Comparison of ENCODE assay signal across 21 cellular contexts in genomic region chr17:13490427-13490826, GRCh38.
DNase-seq lines count a peak whose midpoint lies in the region; ATAC-seq, FAIRE-seq and TF ChIP-seq lines count a peak whose summit lies in the region.
"Had no signal": no experiment of that assay in that cellular context is flagged by ENCODE, and none has a peak within 500 bp of the region (broad histone marks: within the 10 kb centered on the region; RNA-seq: fewer than 3 reads in every experiment).

No MANE protein-coding gene starts in this region.

- H3K4me1 ChIP-seq in A549 (no peaks in the 10 kb centered on the region), GM23338 (ENCODE audit: insufficient read depth) (no peaks in the 10 kb centered on the region; the same call in 1 of the 2 replicates)

- no peak for TF ChIP-seq RAD21 in A549 (conservative IDR thresholded peaks at IDR 0.05 in 1 of 2, IDR thresholded peaks at IDR 0.05 in 1 of 2)

- H3K9me3 ChIP-seq in A549 = no peaks in the 10 kb centered on the region; the same call in 2 of the 3 replicates
- H3K9me3 ChIP-seq in T-helper 17 cell (ENCODE audit: control insufficient read depth, low read length, poor library complexity, severe bottlenecking) = no peaks in the 10 kb centered on the region

- WGBS in A549 (ENCODE audit: missing lambda C conversion rate) = 1% methylated on average over 3 of the region's 3 CpGs

- H3K27me3 ChIP-seq in GM23338 (ENCODE audit: insufficient read depth) = no peaks in the 10 kb centered on the region

- ATAC-seq in A549 (no peak), GM23338 (no peak), T-helper 17 cell (no peak), GM18868 (IDR thresholded peaks at IDR 0.05; ENCODE audit: unreplicated experiment) (no peak)

- H3K27ac Mint-ChIP-seq in GM23338 = no peak overlapping the region
- peak overlapping the region; percentile 72 for H3K27ac Mint-ChIP-seq in T-helper 17 cell

- no peak for TF ChIP-seq CTCF in A549 (IDR thresholded peaks at IDR 0.05)
- TF ChIP-seq CTCF in GM23338 (conservative IDR thresholded peaks at IDR 0.05; ENCODE audit: low read depth in 2 of 2) = no peak; a peak in 1 of 4 replicates

- H3K4me3 ChIP-seq in A549 = no peak overlapping the region
- no peak overlapping the region for H3K4me3 ChIP-seq in GM23338
- H3K4me3 ChIP-seq: GM23248 had no signal

- peak; percentile 7 for FAIRE-seq in A549 (lab: Jason Lieb, UNC)
- FAIRE-seq: GM19239 had no signal

- H3K4me1 Mint-ChIP-seq in GM23338 (peaks cover 10% of the 10 kb centered on the region), T-helper 17 cell (no peaks in the 10 kb centered on the region)

- no peak for DNase-seq in A549 (ENCODE audit: low read depth in 1 of 2, low spot score in 1 of 2)
- DNase-seq in GM23338 (ENCODE audit: low spot score) = peak; percentile 22
- DNase-seq in T-helper 17 cell = no peak
- DNase-seq in myocyte (ENCODE audit: low read depth) = peak; percentile 40
- DNase-seq in activated gamma-delta T cell (lab: John Stamatoyannopoulos, UW) = no peak
- no peak for DNase-seq in NCI-H187 (lab: John Stamatoyannopoulos, UW)
- no peak for DNase-seq in RPMI8226
- DNase-seq: COR-L47, DMS 273 treated with DMSO at 0.1 percent for 48 hours, GDM1, KBM-7, MV-4-11, NCI-H1417, NCI-H187 treated with DMSO at 0.1 percent for 48 hours, NCI-H2227 treated with DMSO at 0.1 percent for 48 hours, NCI-H510A treated with DMSO at 0.1 percent for 48 hours, NCI-H774 had no signal

- no peaks in the 10 kb centered on the region for H3K36me3 ChIP-seq in GM23338 (ENCODE audit: insufficient read depth)

- POLR2A ChIA-PET in A549 (lab: Yijun Ruan, JAX) = interaction anchor here (0.7 kb wide), 1 partner anchor 65 kb away, joined by 3 read pairs; no protein-coding TSS in a partner anchor

- H3K4me2 ChIP-seq in A549 (no peak overlapping the region), GM23338 (no peak overlapping the region)

- H3K36me3 Mint-ChIP-seq in GM23338 (ENCODE audit: low read depth) (peaks cover 3% of the 10 kb centered on the region; the same call in 1 of the 3 replicates), T-helper 17 cell (ENCODE audit: low read depth) (no peaks in the 10 kb centered on the region)

- 0 out of 2 replicates have a peak, but pooled peaks cover 2% of the 10 kb centered on the region for H3K9me2 ChIP-seq in GM23338 (ENCODE audit: insufficient read depth)

- H3K4me3 Mint-ChIP-seq in GM23338 (no peak overlapping the region), T-helper 17 cell (no peak overlapping the region)

- no peak for TF ChIP-seq POLR2A in A549 (IDR thresholded peaks at IDR 0.05; ENCODE audit: low read length)

- CTCF ChIA-PET in A549 (lab: Yijun Ruan, JAX) = interaction anchor here (1.4 kb wide), 1 partner anchor 10 kb away, joined by 4 read pairs; no protein-coding TSS in a partner anchor

- H3K9me3 Mint-ChIP-seq in GM23338 = peaks cover under 1% of the 10 kb centered on the region; the same call in 1 of the 3 replicates

- H3K27ac ChIP-seq in A549 (no peak overlapping the region), GM23338 (ENCODE audit: low read depth) (no peak overlapping the region)
- H3K27ac ChIP-seq: C4-2B, GM23248 had no signal

- H2AFZ ChIP-seq in GM23338 = no peak overlapping the region
- H2AFZ ChIP-seq: GM23248 had no signal

- H3F3A ChIP-seq in GM23338 (replicated peaks; ENCODE audit: low read depth) = no peaks in the 10 kb centered on the region

- 0 out of 2 replicates have a peak, but pooled peaks cover 2% of the 10 kb centered on the region for H4K20me1 ChIP-seq in GM23338 (replicated peaks; ENCODE audit: insufficient read depth)

- no peaks in the 10 kb centered on the region for H3K79me2 ChIP-seq in GM23338 (replicated peaks; ENCODE audit: insufficient read depth)

- H3K27me3 Mint-ChIP-seq in GM23338 (ENCODE audit: insufficient read depth, low read depth, poor library complexity) = peaks cover 4% of the 10 kb centered on the region
- peaks cover 29% of the 10 kb centered on the region for H3K27me3 Mint-ChIP-seq in T-helper 17 cell

- no peak for TF ChIP-seq EP300 in A549 (IDR thresholded peaks at IDR 0.05)

TF ChIP-seq in A549, 52 proteins besides CTCF, POLR2A, EP300 and RAD21:
- TF ChIP-seq MAZ (IDR thresholded peaks at IDR 0.05; ENCODE audit: borderline replicate concordance, low read depth, low read length) (no peak), NPAS2 (CRISPR knock-in tag; IDR thresholded peaks at IDR 0.05; ENCODE audit: borderline replicate concordance) (no peak)

TF ChIP-seq in GM23338, 12 proteins besides CTCF, POLR2A, EP300 and RAD21 (continues in another document):
- TF ChIP-seq, protein P1, sequence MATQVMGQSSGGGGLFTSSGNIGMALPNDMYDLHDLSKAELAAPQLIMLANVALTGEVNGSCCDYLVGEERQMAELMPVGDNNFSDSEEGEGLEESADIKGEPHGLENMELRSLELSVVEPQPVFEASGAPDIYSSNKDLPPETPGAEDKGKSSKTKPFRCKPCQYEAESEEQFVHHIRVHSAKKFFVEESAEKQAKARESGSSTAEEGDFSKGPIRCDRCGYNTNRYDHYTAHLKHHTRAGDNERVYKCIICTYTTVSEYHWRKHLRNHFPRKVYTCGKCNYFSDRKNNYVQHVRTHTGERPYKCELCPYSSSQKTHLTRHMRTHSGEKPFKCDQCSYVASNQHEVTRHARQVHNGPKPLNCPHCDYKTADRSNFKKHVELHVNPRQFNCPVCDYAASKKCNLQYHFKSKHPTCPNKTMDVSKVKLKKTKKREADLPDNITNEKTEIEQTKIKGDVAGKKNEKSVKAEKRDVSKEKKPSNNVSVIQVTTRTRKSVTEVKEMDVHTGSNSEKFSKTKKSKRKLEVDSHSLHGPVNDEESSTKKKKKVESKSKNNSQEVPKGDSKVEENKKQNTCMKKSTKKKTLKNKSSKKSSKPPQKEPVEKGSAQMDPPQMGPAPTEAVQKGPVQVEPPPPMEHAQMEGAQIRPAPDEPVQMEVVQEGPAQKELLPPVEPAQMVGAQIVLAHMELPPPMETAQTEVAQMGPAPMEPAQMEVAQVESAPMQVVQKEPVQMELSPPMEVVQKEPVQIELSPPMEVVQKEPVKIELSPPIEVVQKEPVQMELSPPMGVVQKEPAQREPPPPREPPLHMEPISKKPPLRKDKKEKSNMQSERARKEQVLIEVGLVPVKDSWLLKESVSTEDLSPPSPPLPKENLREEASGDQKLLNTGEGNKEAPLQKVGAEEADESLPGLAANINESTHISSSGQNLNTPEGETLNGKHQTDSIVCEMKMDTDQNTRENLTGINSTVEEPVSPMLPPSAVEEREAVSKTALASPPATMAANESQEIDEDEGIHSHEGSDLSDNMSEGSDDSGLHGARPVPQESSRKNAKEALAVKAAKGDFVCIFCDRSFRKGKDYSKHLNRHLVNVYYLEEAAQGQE (IDR thresholded peaks at IDR 0.05; ENCODE audit: unreplicated experiment) = no peak
- no peak for TF ChIP-seq ZNF331 (CRISPR knock-in tag; IDR thresholded peaks at IDR 0.05; ENCODE audit: low read depth)
- TF ChIP-seq ETS1 (IDR thresholded peaks at IDR 0.05) = no peak
- TF ChIP-seq EZH2phosphoT487 (IDR thresholded peaks at IDR 0.05; ENCODE audit: unreplicated experiment) = no peak
- no peak for TF ChIP-seq EZH2 (IDR thresholded peaks at IDR 0.05; ENCODE audit: low read depth, unreplicated experiment)
- no peak for TF ChIP-seq POLR2AphosphoS5 (IDR thresholded peaks at IDR 0.05; ENCODE audit: low read depth)

Comparison
In these comparisons a context has a peak if more than half of its experiments do, and no peak if none do; other contexts are left out.
1. DNase-seq: peak in GM23338 (single experiment) and myocyte (single experiment); none in A549 (0 of 2), T-helper 17 cell (0 of 3), activated gamma-delta T cell (single experiment), NCI-H187 (0 of 2) and RPMI8226 (single experiment).